ENCODE assay signal across 8 cellular contexts in the genomic region with DNA sequence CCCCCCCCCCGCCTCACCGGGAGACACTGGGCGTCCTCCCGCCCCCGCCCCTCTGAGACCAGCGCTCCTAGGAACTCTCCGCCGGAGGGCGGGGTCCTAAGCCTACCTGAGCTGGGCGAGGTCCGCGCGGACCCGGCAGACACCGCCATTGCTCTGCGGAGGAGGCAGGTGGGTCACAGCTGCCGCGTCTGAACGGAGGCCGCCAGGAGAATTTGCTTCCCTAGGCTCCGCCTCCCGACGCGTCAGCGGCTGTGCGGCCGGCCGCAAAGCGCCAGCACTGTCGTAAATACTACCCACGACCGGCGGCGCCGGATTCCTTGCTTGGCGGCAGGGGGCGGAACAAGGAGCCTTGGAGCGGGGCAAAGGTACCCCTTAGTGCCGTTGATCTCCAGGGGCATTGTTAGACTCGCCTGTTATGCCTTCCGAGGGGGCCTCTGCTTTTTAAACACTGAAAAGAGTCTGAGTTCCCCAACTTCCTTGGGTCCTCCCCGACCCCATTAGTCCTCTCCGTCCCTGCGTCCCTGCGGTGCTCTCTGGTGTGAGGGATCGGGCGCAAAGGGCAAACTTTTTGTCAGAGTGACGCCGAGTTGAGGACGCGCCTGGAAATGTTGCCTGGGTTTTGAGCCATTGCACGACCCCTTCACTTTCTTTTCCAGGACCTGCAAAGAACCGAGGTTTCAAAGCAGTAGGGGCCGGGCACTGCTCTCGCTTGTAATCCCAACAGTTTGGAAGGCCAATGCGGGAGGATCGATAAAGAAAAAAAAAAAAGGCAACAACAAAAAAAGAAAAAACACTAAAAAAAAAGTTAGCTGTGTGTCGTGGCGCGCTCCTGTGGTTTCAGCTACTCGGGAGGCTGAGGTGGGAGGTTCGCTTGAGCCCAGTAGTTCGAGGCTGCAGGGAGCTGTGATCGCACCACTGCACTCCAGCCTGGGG. TPM values are rescaled to one million over a fixed set of nuclear protein-coding genes. Genes with fewer than 3 reads are reported as not detected.
DNase-seq lines count a peak whose midpoint lies in the region; ATAC-seq and TF ChIP-seq lines count a peak whose summit lies in the region.

Gene GGCX (minus strand): TSS at position 214 of the 933 bp plus-strand sequence. CDS start 65 bp downstream, at position 149.

- DNase-seq in DMS 273 (lab: John Stamatoyannopoulos, UW; ENCODE audit: unreplicated experiment) (peak; percentile 99), OCI-M1 (lab: John Stamatoyannopoulos, UW) (peak; percentile 94), activated T-cell treated with anti-CD3 and anti-CD28 coated beads for 1 hour (ENCODE audit: low read depth) (peak; percentile 90), epithelial cell of esophagus (ENCODE audit: low read depth) (peak; percentile 96), mucosa of descending colon (peak; percentile 98)
- DNase-seq in stimulated activated CD8-positive, alpha-beta memory T cell treated with anti-CD3 and anti-CD28 coated beads, Interleukin-4, amount 100 ng/mL, for 1 hour (ENCODE audit: low read depth in 2 of 2, low spot score in 1 of 2) = peak; percentile 89 to 92

- peak within 1 kb of the TSS; percentile 96 to 97 (median 96) for H3K4me3 Mint-ChIP-seq in IgD-negative memory B cell

- peaks cover 5% of the 10 kb centered on the region for H3K36me3 Mint-ChIP-seq in IgD-negative memory B cell

- ATAC-seq in GM21528 (IDR thresholded peaks at IDR 0.05; ENCODE audit: low FRiP score, unreplicated experiment) (peak; percentile 81), mucosa of descending colon (peak; percentile 99)

- H3K4me1 ChIP-seq in mucosa of descending colon (ENCODE audit: low read depth) = peaks cover 7% of the 10 kb centered on the region

- peak within 1 kb of the TSS; percentile 91 to 95 (median 94) for H3K27ac Mint-ChIP-seq in IgD-negative memory B cell

- intact Hi-C loops in mucosa of descending colon (cut with DNase I, micrococcal nuclease) = no loop called here

- peaks cover 17 to 22% (median 21%) of the 10 kb centered on the region in 3 donors for H3K4me1 Mint-ChIP-seq in IgD-negative memory B cell

- no peaks in the 10 kb centered on the region for H3K9me3 ChIP-seq in mucosa of descending colon

- H3K27me3 Mint-ChIP-seq in IgD-negative memory B cell = no peaks in the 10 kb centered on the region

- H3K36me3 ChIP-seq in mucosa of descending colon (ENCODE audit: low read depth) = no peaks in the 10 kb centered on the region

- TF ChIP-seq CTCF in epithelial cell of esophagus (IDR thresholded peaks at IDR 0.05; ENCODE audit: insufficient read depth, low read depth, low read length, missing control alignments) (peak; percentile 33), mucosa of descending colon (IDR thresholded peaks at IDR 0.05) (no peak)

- H3K9me3 Mint-ChIP-seq in IgD-negative memory B cell = no peaks in the 10 kb centered on the region

- H3K4me3 ChIP-seq in epithelial cell of esophagus (ENCODE audit: low read length) = peak within 1 kb of the TSS; percentile 98
- peak within 1 kb of the TSS; percentile 70 for H3K4me3 ChIP-seq in mucosa of descending colon

RNA-seq across cellular contexts. Expression of gene GGCX, which starts in this region (rescaled TPM):
- polyA plus RNA-seq in IgD-negative memory B cell = 16.1 TPM
- total RNA-seq in mucosa of descending colon = 10 to 100 TPM; 26.4 to 39.1 (median 31.7) TPM

Comparison
In these comparisons a context has a peak if more than half of its experiments do, and no peak if none do; other contexts are left out.
1. Peak in every context shown above with its lines: DNase-seq, ATAC-seq and H3K4me3 ChIP-seq.